In genomic region chr14:79783061-79783460, GRCh38 we compare ENCODE assay signal across 21 cellular contexts.
DNase-seq lines count a peak whose midpoint lies in the region; TF ChIP-seq lines count a peak whose summit lies in the region.
"Had no signal": no experiment of that assay in that cellular context is flagged by ENCODE, and none has a peak within 500 bp of the region (broad histone marks: within the 10 kb centered on the region; RNA-seq: fewer than 3 reads in every experiment).

No MANE protein-coding gene starts in this region.

- H2AK5ac ChIP-seq in H9 (ENCODE audit: insufficient read length, low read length), result no peak overlapping the region

- H4K8ac ChIP-seq in H9 (replicated peaks; ENCODE audit: insufficient read length, low read depth, low read length), result no peak overlapping the region

- H3K4me1 Mint-ChIP-seq in endodermal cell, result peaks cover 35% of the 10 kb centered on the region
- H3K4me1 Mint-ChIP-seq in H9, result peaks cover 6 to 10% of the 10 kb centered on the region in 2 experiments

- H3K4me1 ChIP-seq in endodermal cell (ENCODE audit: control insufficient read depth, insufficient read depth, low read length) (peaks cover 15% of the 10 kb centered on the region), uterus (no peaks in the 10 kb centered on the region), H9 (ENCODE audit: insufficient read depth, low read length) (no peaks in the 10 kb centered on the region)

- H3K4me2 ChIP-seq in H9 (ENCODE audit: insufficient read depth, insufficient read length, low read length), result no peak overlapping the region
- H3K4me2 ChIP-seq: SK-N-SH had no signal

- H3K27ac Mint-ChIP-seq in endodermal cell (peak overlapping the region; percentile 64), H9 (no peak overlapping the region)
- H3K27ac Mint-ChIP-seq: CD8-positive, alpha-beta T cell had no signal

- DNase-seq in DMS153 (lab: John Stamatoyannopoulos, UW) (peak; percentile 3), DMS153 treated with DMSO at 0.1 percent for 48 hours (lab: John Stamatoyannopoulos, UW; ENCODE audit: unreplicated experiment) (no peak), NCI-H2227 (lab: John Stamatoyannopoulos, UW; ENCODE audit: unreplicated experiment) (peak; percentile 74), endodermal cell (no peak), retina (peak; percentile 11), uterus (no peak), H9 (no peak)
- DNase-seq in stimulated activated CD4-positive, alpha-beta T cell treated with anti-CD3 and anti-CD28 coated beads, Interleukin-4, amount 100 ng/mL, for 1 hour, result no peak
- DNase-seq: AML-193; CD8-positive, alpha-beta T cell; EL; GF-D8; GOT3; KBM-7; NCI-H1930; NCI-H2171; NCI-H446; NCI-H526; SIG-M5; SK-N-SH had no signal

- no peak overlapping the region for H2AFZ ChIP-seq in H9 (ENCODE audit: low read length)

- no peak overlapping the region for H2BK20ac ChIP-seq in H9 (ENCODE audit: low read depth, low read length, poor library complexity, severe bottlenecking)

- no peak overlapping the region for H2BK5ac ChIP-seq in H9 (ENCODE audit: insufficient read length, low read length)

- H4K91ac ChIP-seq in H9 (ENCODE audit: insufficient read length, low read depth, low read length), result no peak overlapping the region

- H2BK120ac ChIP-seq in H9 (ENCODE audit: low read depth, low read length, poor library complexity, severe bottlenecking), result no peak overlapping the region

- TF ChIP-seq CTCF in endodermal cell (conservative IDR thresholded peaks at IDR 0.05) (no peak), uterus (IDR thresholded peaks at IDR 0.05) (no peak), H9 (conservative IDR thresholded peaks at IDR 0.05) (no peak)

- no peak overlapping the region for H3K14ac ChIP-seq in H9 (ENCODE audit: insufficient read depth, low read length)

- H3K4ac ChIP-seq in H9 (ENCODE audit: low read depth, low read length), result no peak overlapping the region

- H3K9me3 Mint-ChIP-seq in endodermal cell, result peaks cover 31% of the 10 kb centered on the region
- H3K9me3 Mint-ChIP-seq in H9, result peaks cover 7 to 8% of the 10 kb centered on the region in 2 experiments; a peak in 4 of 5 replicates

- H3K27ac ChIP-seq in endodermal cell (ENCODE audit: low read depth, low read length) (no peak overlapping the region), uterus (no peak overlapping the region), H9 (ENCODE audit: insufficient read length, low read depth, low read length) (no peak overlapping the region)
- H3K27ac ChIP-seq: 22Rv1 had no signal

- H2BK12ac ChIP-seq in H9 (ENCODE audit: insufficient read length, low read depth, low read length), result no peak overlapping the region

- H3K9ac ChIP-seq in endodermal cell (ENCODE audit: extremely low read depth, low read length, poor library complexity, severe bottlenecking) (no peak overlapping the region), H9 (ENCODE audit: extremely low read depth, insufficient read length, low read length) (no peak overlapping the region)
- H3K9ac ChIP-seq: SK-N-SH had no signal

- no peak overlapping the region for H2BK15ac ChIP-seq in H9 (ENCODE audit: low read depth, low read length)

- no peaks in the 10 kb centered on the region for H4K20me1 ChIP-seq in H9 (ENCODE audit: control insufficient read depth, insufficient read depth, insufficient read length)

- H3K27me3 Mint-ChIP-seq in endodermal cell (ENCODE audit: insufficient read depth) (no peaks in the 10 kb centered on the region), H9 (ENCODE audit: low read depth) (no peaks in the 10 kb centered on the region)

- TF ChIP-seq POLR2A in uterus (IDR thresholded peaks at IDR 0.05), result no peak

- no peak overlapping the region for H3K4me3 Mint-ChIP-seq in endodermal cell
- no peak overlapping the region for H3K4me3 Mint-ChIP-seq in H9
- H3K4me3 Mint-ChIP-seq: CD8-positive, alpha-beta T cell had no signal

- H3K9me3 ChIP-seq in endodermal cell (ENCODE audit: control insufficient read depth, low read length), result peaks cover 29% of the 10 kb centered on the region
- no peaks in the 10 kb centered on the region for H3K9me3 ChIP-seq in uterus
- H3K9me3 ChIP-seq in H9 (ENCODE audit: control insufficient read depth, low read depth, low read length), result no peaks in the 10 kb centered on the region
- H3K9me3 ChIP-seq: SK-N-SH had no signal

- intact Hi-C loops in uterus (cut with DNase I; ENCODE audit: low total_unique reads), result no loop called here

- peaks cover 9% of the 10 kb centered on the region for H3K36me3 ChIP-seq in endodermal cell (ENCODE audit: control insufficient read depth, insufficient read depth, low read length)
- H3K36me3 ChIP-seq in uterus, result no peaks in the 10 kb centered on the region

- H3K56ac ChIP-seq in H9 (ENCODE audit: insufficient read length, low read depth, low read length), result no peak overlapping the region

- no peak overlapping the region for H3T11ph ChIP-seq in H9 (ENCODE audit: low read length)

- no peak overlapping the region for H3K4me3 ChIP-seq in endodermal cell (ENCODE audit: low read length)
- H3K4me3 ChIP-seq in uterus, result no peak overlapping the region

- H3K36me3 Mint-ChIP-seq in endodermal cell (ENCODE audit: low read depth), result peaks cover 22% of the 10 kb centered on the region
- peaks cover 0 to 15% (median 3%) of the 10 kb centered on the region in 3 experiments; a peak in 4 of 7 replicates for H3K36me3 Mint-ChIP-seq in H9 (ENCODE audit: insufficient read depth in 1 of 3, low read depth in 3 of 3)
- H3K36me3 Mint-ChIP-seq: CD8-positive, alpha-beta T cell had no signal

- H3K23ac ChIP-seq in H9 (ENCODE audit: insufficient read length, low read depth, low read length), result no peak overlapping the region

- no peaks in the 10 kb centered on the region for H3K79me2 ChIP-seq in H9 (ENCODE audit: insufficient read depth, low read length)

- no peak overlapping the region for H4K5ac ChIP-seq in H9 (ENCODE audit: insufficient read length, low read depth, low read length)

- H3K79me1 ChIP-seq in H9 (ENCODE audit: insufficient read depth, low read depth, low read length, poor library complexity, severe bottlenecking), result no peaks in the 10 kb centered on the region

- no peak overlapping the region for H3K18ac ChIP-seq in H9 (ENCODE audit: insufficient read length, low read depth, low read length)

- no peaks in the 10 kb centered on the region for H3K27me3 ChIP-seq in endodermal cell (ENCODE audit: control insufficient read depth, insufficient read depth, low read length, poor library complexity, severe bottlenecking)
- H3K27me3 ChIP-seq in uterus, result no peaks in the 10 kb centered on the region
- H3K27me3 ChIP-seq in H9 (ENCODE audit: insufficient read depth, low read length), result no peaks in the 10 kb centered on the region

- no peaks in the 10 kb centered on the region for H3K23me2 ChIP-seq in H9 (ENCODE audit: insufficient read length, low read depth, low read length, poor library complexity, severe bottlenecking)

- 54 to 77% methylated on average over 3 to 4 of the region's 4 CpGs for WGBS in endodermal cell (ENCODE audit: insufficient coverage in 1 of 2, insufficient read length in 1 of 2), 2 experiments
- no CpG with 5 or more reads among the region's 4 CpGs for WGBS in H9 (ENCODE audit: extremely low coverage, insufficient read length, low lambda C conversion rate)

Comparison
In these comparisons a context has a peak if more than half of its experiments do, and no peak if none do; other contexts are left out.
1. DNase-seq: peak in DMS153 (single experiment), NCI-H2227 (single experiment) and retina (single experiment); none in DMS153 treated with DMSO at 0.1 percent for 48 hours (single experiment), endodermal cell (single experiment), uterus (0 of 2), H9 (single experiment) and stimulated activated CD4-positive, alpha-beta T cell treated with anti-CD3 and anti-CD28 coated beads, Interleukin-4, amount 100 ng/mL, for 1 hour (single experiment).